ENCODE assay signal across 1 cellular context in genomic region chr1:51878616-51879336, GRCh38.
TF ChIP-seq lines count a peak whose summit lies in the region.

A gene with protein sequence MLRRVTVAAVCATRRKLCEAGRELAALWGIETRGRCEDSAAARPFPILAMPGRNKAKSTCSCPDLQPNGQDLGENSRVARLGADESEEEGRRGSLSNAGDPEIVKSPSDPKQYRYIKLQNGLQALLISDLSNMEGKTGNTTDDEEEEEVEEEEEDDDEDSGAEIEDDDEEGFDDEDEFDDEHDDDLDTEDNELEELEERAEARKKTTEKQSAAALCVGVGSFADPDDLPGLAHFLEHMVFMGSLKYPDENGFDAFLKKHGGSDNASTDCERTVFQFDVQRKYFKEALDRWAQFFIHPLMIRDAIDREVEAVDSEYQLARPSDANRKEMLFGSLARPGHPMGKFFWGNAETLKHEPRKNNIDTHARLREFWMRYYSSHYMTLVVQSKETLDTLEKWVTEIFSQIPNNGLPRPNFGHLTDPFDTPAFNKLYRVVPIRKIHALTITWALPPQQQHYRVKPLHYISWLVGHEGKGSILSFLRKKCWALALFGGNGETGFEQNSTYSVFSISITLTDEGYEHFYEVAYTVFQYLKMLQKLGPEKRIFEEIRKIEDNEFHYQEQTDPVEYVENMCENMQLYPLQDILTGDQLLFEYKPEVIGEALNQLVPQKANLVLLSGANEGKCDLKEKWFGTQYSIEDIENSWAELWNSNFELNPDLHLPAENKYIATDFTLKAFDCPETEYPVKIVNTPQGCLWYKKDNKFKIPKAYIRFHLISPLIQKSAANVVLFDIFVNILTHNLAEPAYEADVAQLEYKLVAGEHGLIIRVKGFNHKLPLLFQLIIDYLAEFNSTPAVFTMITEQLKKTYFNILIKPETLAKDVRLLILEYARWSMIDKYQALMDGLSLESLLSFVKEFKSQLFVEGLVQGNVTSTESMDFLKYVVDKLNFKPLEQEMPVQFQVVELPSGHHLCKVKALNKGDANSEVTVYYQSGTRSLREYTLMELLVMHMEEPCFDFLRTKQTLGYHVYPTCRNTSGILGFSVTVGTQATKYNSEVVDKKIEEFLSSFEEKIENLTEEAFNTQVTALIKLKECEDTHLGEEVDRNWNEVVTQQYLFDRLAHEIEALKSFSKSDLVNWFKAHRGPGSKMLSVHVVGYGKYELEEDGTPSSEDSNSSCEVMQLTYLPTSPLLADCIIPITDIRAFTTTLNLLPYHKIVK (minus strand): TSS chr1:51878727. CDS start chr1:51878615, 112 bp downstream.

TF ChIP-seq in HepG2, 621 proteins besides CTCF, POLR2A, EP300 and RAD21 (continued from another document and continues in another):
- TF ChIP-seq, protein P1, sequence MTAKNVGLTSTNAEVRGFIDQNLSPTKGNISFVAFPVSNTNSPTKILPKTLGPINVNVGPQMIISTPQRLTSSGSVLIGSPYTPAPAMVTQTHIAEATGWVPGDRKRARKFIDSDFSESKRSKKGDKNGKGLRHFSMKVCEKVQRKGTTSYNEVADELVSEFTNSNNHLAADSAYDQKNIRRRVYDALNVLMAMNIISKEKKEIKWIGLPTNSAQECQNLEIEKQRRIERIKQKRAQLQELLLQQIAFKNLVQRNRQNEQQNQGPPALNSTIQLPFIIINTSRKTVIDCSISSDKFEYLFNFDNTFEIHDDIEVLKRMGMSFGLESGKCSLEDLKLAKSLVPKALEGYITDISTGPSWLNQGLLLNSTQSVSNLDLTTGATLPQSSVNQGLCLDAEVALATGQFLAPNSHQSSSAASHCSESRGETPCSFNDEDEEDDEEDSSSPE (CRISPR knock-in tag; IDR thresholded peaks at IDR 0.05), result peak; percentile 77
- TF ChIP-seq DBP (CRISPR knock-in tag; IDR thresholded peaks at IDR 0.05; ENCODE audit: not compliant biosample characterization) (no peak), ZBTB49 (CRISPR knock-in tag; IDR thresholded peaks at IDR 0.05; ENCODE audit: borderline replicate concordance) (no peak), SIX1 (CRISPR knock-in tag; IDR thresholded peaks at IDR 0.05; ENCODE audit: borderline replicate concordance) (0 out of 2 replicates have a peak, but pooled peaks have one; percentile 35), ZIK1 (CRISPR knock-in tag; IDR thresholded peaks at IDR 0.05; ENCODE audit: borderline replicate concordance, low read depth) (no peak), ZNF768 (CRISPR knock-in tag; IDR thresholded peaks at IDR 0.05) (peak; percentile 63; the same call in 1 of the 2 replicates), ZNF329 (CRISPR knock-in tag; IDR thresholded peaks at IDR 0.05; ENCODE audit: low read depth) (no peak), AGO1 (IDR thresholded peaks at IDR 0.05; ENCODE audit: low read depth, low read length, poor library complexity, severe bottlenecking) (peak; percentile 70), RBM22 (optimal IDR thresholded peaks at IDR 0.05; ENCODE audit: low read length) (no peak), CHCHD3 (CRISPR knock-in tag; IDR thresholded peaks at IDR 0.05) (0 out of 2 replicates have a peak, but pooled peaks have one; percentile 9), GFI1 (CRISPR knock-in tag; IDR thresholded peaks at IDR 0.05; ENCODE audit: borderline replicate concordance) (no peak; the same call in 1 of the 2 replicates), PREB (CRISPR knock-in tag; IDR thresholded peaks at IDR 0.05) (no peak), ZBTB7B (CRISPR knock-in tag; IDR thresholded peaks at IDR 0.05) (0 out of 2 replicates have a peak, but pooled peaks have one; percentile 40), ZC3H13 (CRISPR knock-in tag; IDR thresholded peaks at IDR 0.05) (no peak), NFYB (CRISPR knock-in tag; IDR thresholded peaks at IDR 0.05) (peak; percentile 91), SRF (IDR thresholded peaks at IDR 0.05; ENCODE audit: low read depth, low read length) (no peak), ZNF282 (IDR thresholded peaks at IDR 0.05; ENCODE audit: partially characterized antibody) (no peak), GTF2F1 (IDR thresholded peaks at IDR 0.05; ENCODE audit: low read length) (peak; percentile 70), IRF2 (CRISPR knock-in tag; IDR thresholded peaks at IDR 0.05) (no peak; the same call in 1 of the 2 replicates), MTA3 (CRISPR knock-in tag; IDR thresholded peaks at IDR 0.05) (no peak), KLF16 (CRISPR knock-in tag; IDR thresholded peaks at IDR 0.05) (peak; percentile 8 to 77; a peak in 2 of 4 replicates), PHF5A (CRISPR knock-in tag; IDR thresholded peaks at IDR 0.05; ENCODE audit: low read depth, unreplicated experiment) (no peak), ZNF33B (CRISPR knock-in tag; IDR thresholded peaks at IDR 0.05) (peak; percentile 39; the same call in 1 of the 2 replicates), YEATS4 (CRISPR knock-in tag; IDR thresholded peaks at IDR 0.05; ENCODE audit: borderline replicate concordance) (no peak)
- TF ChIP-seq, protein P2, sequence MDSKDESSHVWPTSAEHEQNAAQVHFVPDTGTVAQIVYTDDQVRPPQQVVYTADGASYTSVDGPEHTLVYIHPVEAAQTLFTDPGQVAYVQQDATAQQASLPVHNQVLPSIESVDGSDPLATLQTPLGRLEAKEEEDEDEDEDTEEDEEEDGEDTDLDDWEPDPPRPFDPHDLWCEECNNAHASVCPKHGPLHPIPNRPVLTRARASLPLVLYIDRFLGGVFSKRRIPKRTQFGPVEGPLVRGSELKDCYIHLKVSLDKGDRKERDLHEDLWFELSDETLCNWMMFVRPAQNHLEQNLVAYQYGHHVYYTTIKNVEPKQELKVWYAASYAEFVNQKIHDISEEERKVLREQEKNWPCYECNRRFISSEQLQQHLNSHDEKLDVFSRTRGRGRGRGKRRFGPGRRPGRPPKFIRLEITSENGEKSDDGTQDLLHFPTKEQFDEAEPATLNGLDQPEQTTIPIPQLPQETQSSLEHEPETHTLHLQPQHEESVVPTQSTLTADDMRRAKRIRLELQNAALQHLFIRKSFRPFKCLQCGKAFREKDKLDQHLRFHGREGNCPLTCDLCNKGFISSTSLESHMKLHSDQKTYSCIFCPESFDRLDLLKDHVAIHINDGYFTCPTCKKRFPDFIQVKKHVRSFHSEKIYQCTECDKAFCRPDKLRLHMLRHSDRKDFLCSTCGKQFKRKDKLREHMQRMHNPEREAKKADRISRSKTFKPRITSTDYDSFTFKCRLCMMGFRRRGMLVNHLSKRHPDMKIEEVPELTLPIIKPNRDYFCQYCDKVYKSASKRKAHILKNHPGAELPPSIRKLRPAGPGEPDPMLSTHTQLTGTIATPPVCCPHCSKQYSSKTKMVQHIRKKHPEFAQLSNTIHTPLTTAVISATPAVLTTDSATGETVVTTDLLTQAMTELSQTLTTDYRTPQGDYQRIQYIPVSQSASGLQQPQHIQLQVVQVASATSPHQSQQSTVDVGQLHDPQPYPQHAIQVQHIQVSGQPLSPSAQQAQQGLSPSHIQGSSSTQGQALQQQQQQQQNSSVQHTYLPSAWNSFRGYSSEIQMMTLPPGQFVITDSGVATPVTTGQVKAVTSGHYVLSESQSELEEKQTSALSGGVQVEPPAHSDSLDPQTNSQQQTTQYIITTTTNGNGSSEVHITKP (CRISPR knock-in tag; IDR thresholded peaks at IDR 0.05; ENCODE audit: low read depth), result 0 out of 2 replicates have a peak, but pooled peaks have one; percentile 26
- TF ChIP-seq, protein P3, sequence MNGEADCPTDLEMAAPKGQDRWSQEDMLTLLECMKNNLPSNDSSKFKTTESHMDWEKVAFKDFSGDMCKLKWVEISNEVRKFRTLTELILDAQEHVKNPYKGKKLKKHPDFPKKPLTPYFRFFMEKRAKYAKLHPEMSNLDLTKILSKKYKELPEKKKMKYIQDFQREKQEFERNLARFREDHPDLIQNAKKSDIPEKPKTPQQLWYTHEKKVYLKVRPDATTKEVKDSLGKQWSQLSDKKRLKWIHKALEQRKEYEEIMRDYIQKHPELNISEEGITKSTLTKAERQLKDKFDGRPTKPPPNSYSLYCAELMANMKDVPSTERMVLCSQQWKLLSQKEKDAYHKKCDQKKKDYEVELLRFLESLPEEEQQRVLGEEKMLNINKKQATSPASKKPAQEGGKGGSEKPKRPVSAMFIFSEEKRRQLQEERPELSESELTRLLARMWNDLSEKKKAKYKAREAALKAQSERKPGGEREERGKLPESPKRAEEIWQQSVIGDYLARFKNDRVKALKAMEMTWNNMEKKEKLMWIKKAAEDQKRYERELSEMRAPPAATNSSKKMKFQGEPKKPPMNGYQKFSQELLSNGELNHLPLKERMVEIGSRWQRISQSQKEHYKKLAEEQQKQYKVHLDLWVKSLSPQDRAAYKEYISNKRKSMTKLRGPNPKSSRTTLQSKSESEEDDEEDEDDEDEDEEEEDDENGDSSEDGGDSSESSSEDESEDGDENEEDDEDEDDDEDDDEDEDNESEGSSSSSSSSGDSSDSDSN (CRISPR knock-in tag; IDR thresholded peaks at IDR 0.05), result peak; percentile 88
- TF ChIP-seq, protein P4, sequence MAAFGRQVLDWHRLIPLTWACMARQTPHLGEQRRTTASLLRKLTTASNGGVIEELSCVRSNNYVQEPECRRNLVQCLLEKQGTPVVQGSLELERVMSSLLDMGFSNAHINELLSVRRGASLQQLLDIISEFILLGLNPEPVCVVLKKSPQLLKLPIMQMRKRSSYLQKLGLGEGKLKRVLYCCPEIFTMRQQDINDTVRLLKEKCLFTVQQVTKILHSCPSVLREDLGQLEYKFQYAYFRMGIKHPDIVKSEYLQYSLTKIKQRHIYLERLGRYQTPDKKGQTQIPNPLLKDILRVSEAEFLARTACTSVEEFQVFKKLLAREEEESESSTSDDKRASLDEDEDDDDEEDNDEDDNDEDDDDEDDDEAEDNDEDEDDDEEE (CRISPR knock-in tag; IDR thresholded peaks at IDR 0.05), result no peak; the same call in 1 of the 2 replicates
- TF ChIP-seq, protein P5, sequence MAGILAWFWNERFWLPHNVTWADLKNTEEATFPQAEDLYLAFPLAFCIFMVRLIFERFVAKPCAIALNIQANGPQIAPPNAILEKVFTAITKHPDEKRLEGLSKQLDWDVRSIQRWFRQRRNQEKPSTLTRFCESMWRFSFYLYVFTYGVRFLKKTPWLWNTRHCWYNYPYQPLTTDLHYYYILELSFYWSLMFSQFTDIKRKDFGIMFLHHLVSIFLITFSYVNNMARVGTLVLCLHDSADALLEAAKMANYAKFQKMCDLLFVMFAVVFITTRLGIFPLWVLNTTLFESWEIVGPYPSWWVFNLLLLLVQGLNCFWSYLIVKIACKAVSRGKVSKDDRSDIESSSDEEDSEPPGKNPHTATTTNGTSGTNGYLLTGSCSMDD (CRISPR knock-in tag; IDR thresholded peaks at IDR 0.05), result no peak
- TF ChIP-seq, protein P6, sequence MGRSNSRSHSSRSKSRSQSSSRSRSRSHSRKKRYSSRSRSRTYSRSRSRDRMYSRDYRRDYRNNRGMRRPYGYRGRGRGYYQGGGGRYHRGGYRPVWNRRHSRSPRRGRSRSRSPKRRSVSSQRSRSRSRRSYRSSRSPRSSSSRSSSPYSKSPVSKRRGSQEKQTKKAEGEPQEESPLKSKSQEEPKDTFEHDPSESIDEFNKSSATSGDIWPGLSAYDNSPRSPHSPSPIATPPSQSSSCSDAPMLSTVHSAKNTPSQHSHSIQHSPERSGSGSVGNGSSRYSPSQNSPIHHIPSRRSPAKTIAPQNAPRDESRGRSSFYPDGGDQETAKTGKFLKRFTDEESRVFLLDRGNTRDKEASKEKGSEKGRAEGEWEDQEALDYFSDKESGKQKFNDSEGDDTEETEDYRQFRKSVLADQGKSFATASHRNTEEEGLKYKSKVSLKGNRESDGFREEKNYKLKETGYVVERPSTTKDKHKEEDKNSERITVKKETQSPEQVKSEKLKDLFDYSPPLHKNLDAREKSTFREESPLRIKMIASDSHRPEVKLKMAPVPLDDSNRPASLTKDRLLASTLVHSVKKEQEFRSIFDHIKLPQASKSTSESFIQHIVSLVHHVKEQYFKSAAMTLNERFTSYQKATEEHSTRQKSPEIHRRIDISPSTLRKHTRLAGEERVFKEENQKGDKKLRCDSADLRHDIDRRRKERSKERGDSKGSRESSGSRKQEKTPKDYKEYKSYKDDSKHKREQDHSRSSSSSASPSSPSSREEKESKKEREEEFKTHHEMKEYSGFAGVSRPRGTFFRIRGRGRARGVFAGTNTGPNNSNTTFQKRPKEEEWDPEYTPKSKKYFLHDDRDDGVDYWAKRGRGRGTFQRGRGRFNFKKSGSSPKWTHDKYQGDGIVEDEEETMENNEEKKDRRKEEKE (IDR thresholded peaks at IDR 0.05), result no peak
